ENCODE assay signal across 12 cellular contexts in the genomic region with DNA sequence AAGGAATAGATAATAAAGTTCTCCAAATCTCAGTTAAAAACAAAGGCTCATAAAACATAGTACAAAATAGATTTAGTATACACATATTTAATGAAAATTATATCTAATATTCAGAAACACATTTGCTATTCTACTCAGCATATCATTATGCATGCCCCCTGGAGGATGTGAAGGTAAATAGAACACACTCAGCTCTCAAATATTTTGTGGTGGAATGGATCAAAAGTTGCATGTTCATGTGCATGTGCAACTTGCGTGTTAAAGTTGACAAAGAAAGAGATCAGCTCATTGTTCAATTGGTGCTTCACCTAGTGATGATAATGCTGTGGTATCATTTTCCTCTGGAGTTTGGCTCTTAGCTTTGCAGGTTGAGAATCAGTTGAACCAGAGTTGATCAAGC. TPM values are rescaled to one million over a fixed set of nuclear protein-coding genes. Genes with fewer than 3 reads are reported as not detected.
DNase-seq lines count a peak whose midpoint lies in the region; ATAC-seq and TF ChIP-seq lines count a peak whose summit lies in the region.
"Had no signal": no experiment of that assay in that cellular context is flagged by ENCODE, and none has a peak within 500 bp of the region (broad histone marks: within the 10 kb centered on the region; RNA-seq: fewer than 3 reads in every experiment).

No MANE protein-coding gene starts in this region.

- H3K4me2 ChIP-seq in DND-41 (ENCODE audit: insufficient read depth, low read length) = no peak overlapping the region

- no peak for TF ChIP-seq POLR2A in right lobe of liver (IDR thresholded peaks at IDR 0.05)

- H3K36me3 ChIP-seq in DND-41 (ENCODE audit: insufficient read depth, low read length) = no peaks in the 10 kb centered on the region
- no peaks in the 10 kb centered on the region for H3K36me3 ChIP-seq in right lobe of liver
- H3K36me3 ChIP-seq: left lung had no signal

- H4K20me1 ChIP-seq in DND-41 (ENCODE audit: insufficient read depth, low read length) = no peaks in the 10 kb centered on the region

- no peak overlapping the region for H3K27ac Mint-ChIP-seq in activated T-helper 2 cell treated with anti-CD3 and anti-CD28 coated beads, Interferon-gamma antibody, Interleukin-2, Interleukin-4, amounts not matched to agents 10 μg/mL and 5 μg/mL and 100 μg/mL, durations not matched to agents 14 hours and 24 hours and 36 hours
- H3K27ac Mint-ChIP-seq: activated naive CD4-positive, alpha-beta T cell treated with anti-CD3 and anti-CD28 coated beads, Interleukin-2, amount 50 U/mL, for 72 hours had no signal

- no peak overlapping the region for H2AFZ ChIP-seq in DND-41 (ENCODE audit: low read depth, low read length)

- DNase-seq in DND-41 (no peak), Kasumi-1 (lab: John Stamatoyannopoulos, UW) (peak; percentile 17 to 44), astrocyte of the hippocampus (ENCODE audit: low read depth, low spot score) (peak; percentile 29), right lobe of liver (no peak), G401 (ENCODE audit: low spot score) (no peak)
- DNase-seq in activated T-helper 2 cell treated with anti-CD3 and anti-CD28 coated beads, Interferon-gamma antibody, Interleukin-2, Interleukin-4, amounts not matched to agents 10 μg/mL and 5 μg/mL and 100 μg/mL, durations not matched to agents 14 hours and 24 hours and 36 hours (ENCODE audit: low spot score) = no peak
- no peak for DNase-seq in stimulated activated CD4-positive, alpha-beta T cell treated with anti-CD3 and anti-CD28 coated beads, Interleukin-4, amount 100 ng/mL, for 24 hours
- DNase-seq: activated CD4-positive, alpha-beta T cell treated with anti-CD3 and anti-CD28 coated beads for 48 hours; left lung; MV-4-11 had no signal

- H3K9me3 Mint-ChIP-seq in activated T-helper 2 cell treated with anti-CD3 and anti-CD28 coated beads, Interferon-gamma antibody, Interleukin-2, Interleukin-4, amounts not matched to agents 10 μg/mL and 5 μg/mL and 100 μg/mL, durations not matched to agents 14 hours and 24 hours and 36 hours = no peaks in the 10 kb centered on the region

- intact Hi-C loops in right lobe of liver (cut with DNase I) = no loop called here
- intact Hi-C loops in activated T-helper 2 cell treated with anti-CD3 and anti-CD28 coated beads, Interferon-gamma antibody, Interleukin-2, Interleukin-4, amounts not matched to agents 10 μg/mL and 5 μg/mL and 100 μg/mL, durations not matched to agents 14 hours and 24 hours and 36 hours (cut with micrococcal nuclease) = no loop called here

- H3K9ac ChIP-seq in DND-41 (ENCODE audit: low read depth, low read length) = no peak overlapping the region

- TF ChIP-seq CTCF in DND-41 (IDR thresholded peaks at IDR 0.05; ENCODE audit: borderline replicate concordance, extremely low read depth, low read length, poor library complexity, severe bottlenecking) = peak; percentile 45
- TF ChIP-seq CTCF in right lobe of liver (IDR thresholded peaks at IDR 0.05) = peak; percentile 18 to 22 (median 20)

- H3K9me3 ChIP-seq in DND-41 (ENCODE audit: insufficient read depth, low read length, severe bottlenecking) (no peaks in the 10 kb centered on the region), right lobe of liver (no peaks in the 10 kb centered on the region)
- H3K9me3 ChIP-seq: left lung had no signal

- H3K4me1 Mint-ChIP-seq in activated T-helper 2 cell treated with anti-CD3 and anti-CD28 coated beads, Interferon-gamma antibody, Interleukin-2, Interleukin-4, amounts not matched to agents 10 μg/mL and 5 μg/mL and 100 μg/mL, durations not matched to agents 14 hours and 24 hours and 36 hours (ENCODE audit: low read depth) = peaks cover 9% of the 10 kb centered on the region

- no peak for ATAC-seq in DND-41 (ENCODE audit: insufficient read depth, low read depth)
- ATAC-seq in right lobe of liver = peak in 1 of 4 donors; percentile 10
- ATAC-seq in HG03025 (IDR thresholded peaks at IDR 0.05; ENCODE audit: low FRiP score, unreplicated experiment) = no peak
- ATAC-seq: activated naive CD4-positive, alpha-beta T cell treated with anti-CD3 and anti-CD28 coated beads, Interleukin-2, amount 50 U/mL, for 72 hours; left lung had no signal

- no peak overlapping the region for H3K4me3 ChIP-seq in DND-41 (ENCODE audit: low read depth in 1 of 2, low read length in 2 of 2)
- no peak overlapping the region for H3K4me3 ChIP-seq in right lobe of liver
- H3K4me3 ChIP-seq: left lung had no signal

- H3K36me3 Mint-ChIP-seq in activated T-helper 2 cell treated with anti-CD3 and anti-CD28 coated beads, Interferon-gamma antibody, Interleukin-2, Interleukin-4, amounts not matched to agents 10 μg/mL and 5 μg/mL and 100 μg/mL, durations not matched to agents 14 hours and 24 hours and 36 hours (ENCODE audit: low read depth) = peaks cover 3% of the 10 kb centered on the region
- H3K36me3 Mint-ChIP-seq: activated naive CD4-positive, alpha-beta T cell treated with anti-CD3 and anti-CD28 coated beads, Interleukin-2, amount 50 U/mL, for 72 hours had no signal

- peaks cover 14% of the 10 kb centered on the region for H3K4me1 ChIP-seq in DND-41 (ENCODE audit: insufficient read depth, low read length)
- peaks cover 0 to 12% (median 3%) of the 10 kb centered on the region in 4 donors for H3K4me1 ChIP-seq in right lobe of liver

- H3K4me3 Mint-ChIP-seq in activated T-helper 2 cell treated with anti-CD3 and anti-CD28 coated beads, Interferon-gamma antibody, Interleukin-2, Interleukin-4, amounts not matched to agents 10 μg/mL and 5 μg/mL and 100 μg/mL, durations not matched to agents 14 hours and 24 hours and 36 hours (ENCODE audit: low read depth) = no peak overlapping the region

- in situ Hi-C loops in G401 (cut with HindIII; ENCODE audit: low sequenced_read_pairs) = no loop called here

- H3K27me3 ChIP-seq in DND-41 (ENCODE audit: insufficient read depth, low read length, poor library complexity) (no peaks in the 10 kb centered on the region), right lobe of liver (no peaks in the 10 kb centered on the region)
- H3K27me3 ChIP-seq: left lung had no signal

- no peak overlapping the region for H3K27ac ChIP-seq in DND-41 (ENCODE audit: low read length)
- H3K27ac ChIP-seq in right lobe of liver = peak overlapping the region in 2 of 3 donors; percentile 11 to 84
- H3K27ac ChIP-seq: left lung had no signal

- 22% methylated on average over 1 of the region's 1 CpG for WGBS in right lobe of liver (ENCODE audit: insufficient coverage, low coverage, low lambda C conversion rate, missing lambda C conversion rate)

- peaks cover 8% of the 10 kb centered on the region for H3K79me2 ChIP-seq in DND-41 (ENCODE audit: insufficient read depth, low read length)

- peaks cover 10% of the 10 kb centered on the region for H3K27me3 Mint-ChIP-seq in activated T-helper 2 cell treated with anti-CD3 and anti-CD28 coated beads, Interferon-gamma antibody, Interleukin-2, Interleukin-4, amounts not matched to agents 10 μg/mL and 5 μg/mL and 100 μg/mL, durations not matched to agents 14 hours and 24 hours and 36 hours (ENCODE audit: low read depth)

RNA-seq across cellular contexts. Expression of gene ZNF644, which starts 4.9 kb away (rescaled TPM):
- total RNA-seq in right lobe of liver = 10 to 100 TPM; 19.3 to 26.9 (median 19.9) TPM
- total RNA-seq in activated T-helper 2 cell treated with anti-CD3 and anti-CD28 coated beads, Interferon-gamma antibody, Interleukin-2, Interleukin-4, amounts not matched to agents 10 μg/mL and 5 μg/mL and 100 μg/mL, durations not matched to agents 14 hours and 24 hours and 36 hours = 49.8 and 56.1 TPM in 2 replicates
- total RNA-seq in G401 (2014; rRNA removed; shearing (Covaris generic)) = 45.4 and 76.0 TPM in 2 replicates

Comparison
In these comparisons a context has a peak if more than half of its experiments do, and no peak if none do; other contexts are left out.
1. DNase-seq: peak in Kasumi-1 (2 of 2) and astrocyte of the hippocampus (single experiment); none in DND-41 (single experiment), right lobe of liver (0 of 3), activated T-helper 2 cell treated with anti-CD3 and anti-CD28 coated beads, Interferon-gamma antibody, Interleukin-2, Interleukin-4, amounts not matched to agents 10 μg/mL and 5 μg/mL and 100 μg/mL, durations not matched to agents 14 hours and 24 hours and 36 hours (single experiment), stimulated activated CD4-positive, alpha-beta T cell treated with anti-CD3 and anti-CD28 coated beads, Interleukin-4, amount 100 ng/mL, for 24 hours (single experiment) and G401 (single experiment).